In the genomic region with DNA sequence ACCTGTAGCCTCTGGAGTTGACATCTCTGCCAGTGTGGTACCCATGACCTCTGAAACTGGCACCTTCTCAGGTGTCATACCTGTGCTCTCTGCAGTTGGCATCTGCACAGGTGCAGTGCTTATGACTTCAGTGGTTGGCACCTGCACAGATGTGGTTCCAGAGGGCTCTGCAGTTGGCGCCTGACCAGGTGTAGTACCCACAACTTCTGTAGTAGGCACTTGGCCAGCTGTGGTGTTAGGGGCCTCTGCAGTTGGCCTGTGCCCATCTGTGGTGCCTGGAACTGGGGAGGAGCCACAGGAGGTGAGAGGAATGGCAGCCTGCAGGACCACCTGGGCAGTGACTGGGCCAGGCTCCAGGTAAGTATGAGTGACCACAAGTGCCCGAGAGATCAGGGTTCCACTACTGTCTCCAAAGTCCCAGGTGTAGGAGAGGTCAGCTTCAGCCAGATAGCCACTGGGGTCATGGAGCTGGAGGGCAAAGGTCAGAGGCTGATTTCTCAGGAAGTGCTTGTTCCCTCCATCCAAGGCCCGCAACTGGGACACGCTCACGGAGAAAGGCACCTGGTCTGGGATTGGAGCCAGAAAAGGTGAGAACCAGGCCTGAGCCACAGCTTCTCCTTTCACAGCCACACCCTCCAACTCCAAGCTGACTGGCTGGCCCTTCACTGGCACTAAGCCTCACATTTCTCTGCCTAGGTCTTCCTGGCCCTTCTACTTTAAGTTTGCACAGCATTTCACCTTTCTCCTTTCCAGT, we compare ENCODE assay signal across 17 cellular contexts. TPM values are rescaled to one million over a fixed set of nuclear protein-coding genes. Genes with fewer than 3 reads are reported as not detected.
A peak's percentile ranks its signal among the peaks of the same experiment; 100 is the strongest.
DNase-seq lines count a peak whose midpoint lies in the region; ATAC-seq, FAIRE-seq and TF ChIP-seq lines count a peak whose summit lies in the region.
"Had no signal": no experiment of that assay in that cellular context is flagged by ENCODE, and none has a peak within 500 bp of the region (broad histone marks: within the 10 kb centered on the region; RNA-seq: fewer than 3 reads in every experiment).

No MANE protein-coding gene starts in this region.

- no peak overlapping the region for H3K27ac ChIP-seq in colonic mucosa
- H3K27ac ChIP-seq in small intestine (ENCODE audit: low read depth in 1 of 2, low read length in 1 of 2) = peak overlapping the region in 1 of 2 donors; percentile 45
- H3K27ac ChIP-seq: A549, right lobe of liver had no signal

- no peak for FAIRE-seq in small intestine (lab: Jason Lieb, UNC)
- FAIRE-seq: A549 had no signal

- peaks cover 18% of the 10 kb centered on the region for H3K4me1 Mint-ChIP-seq in activated CD4-positive, alpha-beta T cell treated with anti-CD3 and anti-CD28 coated beads for 36 hours

- TF ChIP-seq CTCF in colonic mucosa (IDR thresholded peaks at IDR 0.05) = no peak
- TF ChIP-seq CTCF in GM13976 (IDR thresholded peaks at IDR 0.05; ENCODE audit: borderline replicate concordance, control extremely low read depth, extremely low read depth, insufficient read depth, missing control alignments) = no peak

- intact Hi-C loops in activated CD4-positive, alpha-beta T cell treated with anti-CD3 and anti-CD28 coated beads for 36 hours (cut with DNase I, micrococcal nuclease) = no loop called here
- intact Hi-C loops in colonic mucosa (cut with DNase I) = no loop called here

- no peak overlapping the region for H3K4me3 ChIP-seq in colonic mucosa
- H3K4me3 ChIP-seq in small intestine (ENCODE audit: low read depth in 1 of 2, low read length in 2 of 2) = no peak overlapping the region
- H3K4me3 ChIP-seq: A549, right lobe of liver had no signal

- H3K4me3 Mint-ChIP-seq in activated CD4-positive, alpha-beta T cell treated with anti-CD3 and anti-CD28 coated beads for 36 hours = no peak overlapping the region

- peaks cover 4% of the 10 kb centered on the region for H3K36me3 ChIP-seq in colonic mucosa
- peaks cover 0 to 14% of the 10 kb centered on the region in 2 donors for H3K36me3 ChIP-seq in small intestine (ENCODE audit: control insufficient read depth in 2 of 2, insufficient read depth in 2 of 2, low read length in 2 of 2)
- H3K36me3 ChIP-seq: right lobe of liver had no signal

- H3K27me3 Mint-ChIP-seq in activated CD4-positive, alpha-beta T cell treated with anti-CD3 and anti-CD28 coated beads for 36 hours = no peaks in the 10 kb centered on the region

- H3K9me3 ChIP-seq in colonic mucosa (no peaks in the 10 kb centered on the region), small intestine (ENCODE audit: control insufficient read depth, low read depth) (no peaks in the 10 kb centered on the region)
- H3K9me3 ChIP-seq: A549, right lobe of liver, SK-N-SH had no signal

- H3K27me3 ChIP-seq in colonic mucosa (no peaks in the 10 kb centered on the region), small intestine (ENCODE audit: control insufficient read depth in 2 of 2, insufficient read depth in 2 of 2, low read length in 2 of 2) (no peaks in the 10 kb centered on the region)
- H3K27me3 ChIP-seq: right lobe of liver had no signal

- H3K4me1 ChIP-seq in colonic mucosa = peaks cover 4% of the 10 kb centered on the region
- peaks cover 3 to 4% of the 10 kb centered on the region in 2 donors for H3K4me1 ChIP-seq in small intestine (ENCODE audit: control insufficient read depth in 2 of 2, insufficient read depth in 1 of 2, low read depth in 1 of 2, low read length in 1 of 2)
- H3K4me1 ChIP-seq: right lobe of liver had no signal

- H3K9ac ChIP-seq in colonic mucosa (ENCODE audit: low read depth in 2 of 2, low read length in 2 of 2) = peak overlapping the region in 1 of 2 donors; percentile 26
- H3K9ac ChIP-seq: SK-N-SH had no signal

- POLR2A ChIA-PET in activated CD4-positive, alpha-beta T cell treated with anti-CD3 and anti-CD28 coated beads for 36 hours (lab: Charles Lee) = interaction anchor here (0.6 to 0.9 kb wide), 2 partner anchors 17 to 104 kb away, joined by 3 read pairs; partner anchors contain the start of gene RAB5B

- H3K9me3 Mint-ChIP-seq in activated CD4-positive, alpha-beta T cell treated with anti-CD3 and anti-CD28 coated beads for 36 hours (ENCODE audit: low read depth) = no peaks in the 10 kb centered on the region

- in situ Hi-C loops in GM13976 (cut with MboI; ENCODE audit: low sequenced_read_pairs, unreplicated experiment) = no loop called here

- WGBS in small intestine, 3 donors = 23 to 70% (median 54%) methylated on average over 5 of the region's 5 CpGs

- DNase-seq in activated CD4-positive, alpha-beta T cell treated with anti-CD3 and anti-CD28 coated beads for 36 hours = no peak
- no peak for DNase-seq in activated CD4-positive, alpha-beta T cell treated with anti-CD3 and anti-CD28 coated beads, Interleukin-2, amount 50 U/mL, for 1 hour
- peak; percentile 65 for DNase-seq in NCI-H2029 treated with DMSO at 0.1 percent for 48 hours (lab: John Stamatoyannopoulos, UW)
- peak; percentile 79 for DNase-seq in colonic mucosa
- DNase-seq in small intestine = peak; percentile 83
- no peak for DNase-seq in GM13976 (ENCODE audit: low spot score)
- no peak for DNase-seq in KG1 (lab: John Stamatoyannopoulos, UW)
- DNase-seq: COR-L47, cortex of kidney, GOT3, hippocampal formation, Kasumi-1, NCI-H187 treated with DMSO at 0.1 percent for 48 hours, right lobe of liver, SK-N-SH had no signal

- ATAC-seq in activated CD4-positive, alpha-beta T cell treated with anti-CD3 and anti-CD28 coated beads for 36 hours = no peak
- ATAC-seq in HG03442 (IDR thresholded peaks at IDR 0.05; ENCODE audit: unreplicated experiment) = no peak
- ATAC-seq: A549 had no signal

- peaks cover 30% of the 10 kb centered on the region for H3K36me3 Mint-ChIP-seq in activated CD4-positive, alpha-beta T cell treated with anti-CD3 and anti-CD28 coated beads for 36 hours (ENCODE audit: low read depth)

- peak overlapping the region; percentile 42 for H3K27ac Mint-ChIP-seq in activated CD4-positive, alpha-beta T cell treated with anti-CD3 and anti-CD28 coated beads for 36 hours

- CTCF ChIA-PET in activated CD4-positive, alpha-beta T cell treated with anti-CD3 and anti-CD28 coated beads for 36 hours (lab: Charles Lee) = interaction anchor here (0.6 to 1.4 kb wide), 5 partner anchors 10 to 1485 kb away, joined by 3 to 5 read pairs (median 4); no protein-coding TSS in a partner anchor

RNA-seq across cellular contexts. Expression of gene PMEL, which starts 8.6 kb away (rescaled TPM):
- total RNA-seq in activated CD4-positive, alpha-beta T cell treated with anti-CD3 and anti-CD28 coated beads for 36 hours = 1 to 10 TPM in 1 of 2 experiments, under 1 TPM in 1; 0.86 to 1.2 TPM
- total RNA-seq in colonic mucosa = 1 to 10 TPM; 3.4 to 3.8 TPM
- polyA plus RNA-seq in small intestine = 1 to 10 TPM; 1.8 to 3.1 (median 2.2) TPM

RNA-seq across cellular contexts. Expression of gene CDK2, which starts 9.3 kb away (rescaled TPM):
- total RNA-seq in activated CD4-positive, alpha-beta T cell treated with anti-CD3 and anti-CD28 coated beads for 36 hours = 100 to 1,000 TPM; 104 to 149 TPM
- 10 to 100 TPM; 20.9 to 48.9 TPM for total RNA-seq in colonic mucosa
- 10 to 100 TPM in 1 of 3 donors, 1 to 10 TPM in 2; 7.6 to 20.8 (median 9.7) TPM for polyA plus RNA-seq in small intestine

RNA-seq across cellular contexts. Expression of gene RAB5B, which starts 16.6 kb away (rescaled TPM):
- 10 to 100 TPM; 33.2 to 35.1 TPM for total RNA-seq in activated CD4-positive, alpha-beta T cell treated with anti-CD3 and anti-CD28 coated beads for 36 hours
- 100 to 1,000 TPM; 112 to 178 TPM for total RNA-seq in colonic mucosa
- 10 to 100 TPM; 45.8 to 49.4 (median 47.5) TPM for polyA plus RNA-seq in small intestine

RNA-seq across cellular contexts. Expression of gene DGKA, which starts 26.3 kb away (rescaled TPM):
- total RNA-seq in activated CD4-positive, alpha-beta T cell treated with anti-CD3 and anti-CD28 coated beads for 36 hours = 100 to 1,000 TPM; 341 to 385 TPM
- total RNA-seq in colonic mucosa = 10 to 100 TPM; 80.2 to 91.2 TPM
- polyA plus RNA-seq in small intestine = 100 to 1,000 TPM in 2 of 3 donors, 10 to 100 TPM in 1; 41.3 to 386 (median 318) TPM

RNA-seq across cellular contexts. Expression of gene PYM1, which starts 29.6 kb away (rescaled TPM):
- 10 to 100 TPM; 24.6 to 30.2 TPM for total RNA-seq in activated CD4-positive, alpha-beta T cell treated with anti-CD3 and anti-CD28 coated beads for 36 hours
- 10 to 100 TPM; 44.0 to 49.3 TPM for total RNA-seq in colonic mucosa
- polyA plus RNA-seq in small intestine = 10 to 100 TPM; 57.7 to 85.7 (median 65.1) TPM

Comparison
In these comparisons a context has a peak if more than half of its experiments do, and no peak if none do; other contexts are left out.
1. DNase-seq: peak in NCI-H2029 treated with DMSO at 0.1 percent for 48 hours (single experiment), colonic mucosa (single experiment) and small intestine (single experiment); none in activated CD4-positive, alpha-beta T cell treated with anti-CD3 and anti-CD28 coated beads for 36 hours (single experiment), activated CD4-positive, alpha-beta T cell treated with anti-CD3 and anti-CD28 coated beads, Interleukin-2, amount 50 U/mL, for 1 hour (single experiment), GM13976 (single experiment) and KG1 (single experiment).